8 cellular contexts compared by ENCODE assay signal in the genomic region with DNA sequence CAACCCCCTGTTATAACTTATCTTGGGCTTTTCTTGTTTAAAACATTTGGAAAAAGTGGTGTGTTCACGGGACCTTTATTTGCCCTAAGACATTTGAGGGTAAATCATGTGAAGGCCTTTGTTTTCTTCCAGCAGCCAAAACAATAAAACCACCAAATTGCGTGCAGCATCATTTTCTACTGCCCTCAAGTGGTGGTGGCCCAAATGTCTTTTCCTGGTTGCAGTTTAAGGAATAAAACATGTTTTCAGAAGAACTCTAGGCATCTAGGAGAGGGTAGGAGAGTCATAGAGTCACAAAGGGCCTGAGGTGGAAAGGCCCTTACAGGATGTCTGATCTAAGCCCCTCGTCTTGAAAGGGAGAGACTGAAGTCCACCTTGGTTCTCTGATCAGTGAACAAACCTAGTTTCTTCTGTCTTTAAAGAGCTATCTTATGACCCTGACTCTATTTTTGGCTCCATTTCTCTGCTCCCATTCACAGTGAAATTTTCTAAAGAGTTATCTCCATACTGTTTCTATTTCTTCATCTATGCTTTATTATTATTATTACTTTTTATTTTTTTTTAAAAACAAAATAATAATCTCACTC. TPM values are rescaled to one million over a fixed set of nuclear protein-coding genes. Genes with fewer than 3 reads are reported as not detected.
DNase-seq lines count a peak whose midpoint lies in the region; TF ChIP-seq lines count a peak whose summit lies in the region.

No MANE protein-coding gene starts in this region.

- peaks cover 5% of the 10 kb centered on the region for H3K4me1 Mint-ChIP-seq in activated naive CD4-positive, alpha-beta T cell treated with anti-CD3 and anti-CD28 coated beads for 36 hours (ENCODE audit: low read depth)
- no peaks in the 10 kb centered on the region for H3K4me1 Mint-ChIP-seq in type B pancreatic cell (ENCODE audit: unreplicated experiment)

- peak; percentile 88 for TF ChIP-seq CTCF in LNCaP clone FGC (IDR thresholded peaks at IDR 0.05; ENCODE audit: control insufficient read depth, extremely low read depth, insufficient read depth)
- peak; percentile 70 for TF ChIP-seq CTCF in type B pancreatic cell (conservative IDR thresholded peaks at IDR 0.05)

- no peak overlapping the region for H3K4me3 ChIP-seq in LNCaP clone FGC (ENCODE audit: low read depth, low read length)

- no peaks in the 10 kb centered on the region for H3K9me3 Mint-ChIP-seq in activated naive CD4-positive, alpha-beta T cell treated with anti-CD3 and anti-CD28 coated beads for 36 hours
- H3K9me3 Mint-ChIP-seq in type B pancreatic cell = no peaks in the 10 kb centered on the region

- no peak overlapping the region for H3K4me3 Mint-ChIP-seq in activated naive CD4-positive, alpha-beta T cell treated with anti-CD3 and anti-CD28 coated beads for 36 hours
- no peak overlapping the region for H3K4me3 Mint-ChIP-seq in type B pancreatic cell

- intact Hi-C loops in activated naive CD4-positive, alpha-beta T cell treated with anti-CD3 and anti-CD28 coated beads for 36 hours (cut with micrococcal nuclease) = loop anchor here (5.0 kb wide), 1 partner anchor 218 kb away; no protein-coding TSS in a partner anchor

- no peak overlapping the region for H3K27ac Mint-ChIP-seq in activated naive CD4-positive, alpha-beta T cell treated with anti-CD3 and anti-CD28 coated beads for 36 hours
- no peak overlapping the region for H3K27ac Mint-ChIP-seq in type B pancreatic cell

- H3K27me3 Mint-ChIP-seq in activated naive CD4-positive, alpha-beta T cell treated with anti-CD3 and anti-CD28 coated beads for 36 hours (ENCODE audit: low read depth) = no peaks in the 10 kb centered on the region
- H3K27me3 Mint-ChIP-seq in type B pancreatic cell = no peaks in the 10 kb centered on the region

- H3K36me3 Mint-ChIP-seq in activated naive CD4-positive, alpha-beta T cell treated with anti-CD3 and anti-CD28 coated beads for 36 hours (ENCODE audit: low read depth) = no peaks in the 10 kb centered on the region
- no peaks in the 10 kb centered on the region for H3K36me3 Mint-ChIP-seq in type B pancreatic cell

- DNase-seq in activated naive CD4-positive, alpha-beta T cell treated with anti-CD3 and anti-CD28 coated beads for 36 hours = peak; percentile 61
- no peak for DNase-seq in activated naive CD4-positive, alpha-beta T cell treated with anti-CD3 and anti-CD28 coated beads, Interleukin-2, amount 50 U/mL, for 16 hours
- DNase-seq in LNCaP clone FGC (ENCODE audit: low read depth) (peak; percentile 32), UCSD-AML1 (lab: John Stamatoyannopoulos, UW; ENCODE audit: unreplicated experiment) (peak; percentile 46), lung microvascular endothelial cell (ENCODE audit: low read depth in 2 of 2) (peak; percentile 80 to 82), type B pancreatic cell (ENCODE audit: extremely low spot score, unreplicated experiment) (no peak), LoVo (ENCODE audit: low spot score) (no peak)
- DNase-seq in effector CD4-positive, alpha-beta T cell = peak; percentile 17

- CTCF ChIA-PET in activated naive CD4-positive, alpha-beta T cell treated with anti-CD3 and anti-CD28 coated beads for 36 hours (lab: Charles Lee) = interaction anchor here (0.6 to 1.3 kb wide), 9 partner anchors 11 to 240 kb away, joined by 3 to 6 read pairs (median 3); no protein-coding TSS in a partner anchor

RNA-seq across cellular contexts. Expression of gene EPS15, which starts 16.0 kb away (rescaled TPM):
- total RNA-seq in activated naive CD4-positive, alpha-beta T cell treated with anti-CD3 and anti-CD28 coated beads for 36 hours = 10 to 100 TPM; 56.0 to 57.0 TPM
- total RNA-seq in lung microvascular endothelial cell (51.2 and 83.1 TPM in 2 replicates), type B pancreatic cell (ENCODE audit: low replicate concordance) (49.4 and 50.7 TPM in 2 replicates)

Comparison
In these comparisons a context has a peak if more than half of its experiments do, and no peak if none do; other contexts are left out.
1. DNase-seq: peak in activated naive CD4-positive, alpha-beta T cell treated with anti-CD3 and anti-CD28 coated beads for 36 hours (single experiment), LNCaP clone FGC (single experiment), UCSD-AML1 (single experiment), effector CD4-positive, alpha-beta T cell (single experiment) and lung microvascular endothelial cell (2 of 2); none in activated naive CD4-positive, alpha-beta T cell treated with anti-CD3 and anti-CD28 coated beads, Interleukin-2, amount 50 U/mL, for 16 hours (single experiment), type B pancreatic cell (single experiment) and LoVo (single experiment).